8 cellular contexts compared by ENCODE assay signal in the genomic region with DNA sequence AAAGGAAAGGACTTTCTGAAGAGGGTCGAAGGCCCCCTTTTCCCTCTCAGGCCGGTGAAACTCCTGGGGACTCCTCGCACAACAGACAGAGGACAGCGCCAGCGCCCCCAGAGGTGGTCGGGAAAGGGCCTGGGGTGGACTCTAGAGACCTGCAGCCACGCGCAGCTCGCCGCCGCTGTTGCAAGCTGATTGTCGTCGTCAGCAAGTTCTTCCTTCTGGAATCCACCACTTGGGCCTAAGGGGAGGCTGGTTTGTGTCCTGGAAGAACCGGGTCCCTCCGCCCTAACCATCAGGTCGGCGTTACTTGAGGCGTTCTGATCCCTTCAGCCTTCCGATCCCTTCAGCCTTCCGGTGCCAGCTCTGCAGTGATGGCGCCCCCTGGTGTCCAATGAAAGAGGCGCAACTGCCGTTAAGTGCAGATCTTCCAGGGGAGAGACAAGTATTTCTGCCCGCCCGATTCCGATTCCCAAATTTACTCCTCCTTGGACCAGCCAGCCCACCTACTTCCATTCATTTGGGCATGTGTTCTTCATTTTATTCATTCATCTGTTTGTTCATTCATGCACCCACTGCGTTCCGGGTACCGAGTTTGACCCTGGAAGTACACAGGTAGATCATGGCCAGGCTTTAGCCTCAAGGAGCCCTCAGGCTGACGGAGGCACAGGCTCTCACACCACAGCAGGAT.
DNase-seq lines count a peak whose midpoint lies in the region; ATAC-seq lines count a peak whose summit lies in the region.

No MANE protein-coding gene starts in this region.

- peaks cover 4 to 7% (median 5%) of the 10 kb centered on the region in 11 experiments; a peak in 21 of 22 replicates for H3K9me3 ChIP-seq in BLaER1 treated with 17β-estradiol and CSF1 and Interleukin-3, amounts not matched to agents 10 nM and 100 nM (replicated peaks in 1 of 11)
- H3K9me3 ChIP-seq in HAP-1: no peaks in the 10 kb centered on the region
- H3K9me3 ChIP-seq in mesenchymal stem cell (ENCODE audit: control insufficient read depth, low read length): peaks cover 11% of the 10 kb centered on the region

- peak overlapping the region in 1 of 2 donors; percentile 63 for H3K4me3 Mint-ChIP-seq in effector memory CD8-positive, alpha-beta T cell

- no peak overlapping the region for H4K91ac ChIP-seq in mesenchymal stem cell (ENCODE audit: low read length)

- peak overlapping the region in 1 of 2 donors; percentile 55 for H3K27ac Mint-ChIP-seq in effector memory CD8-positive, alpha-beta T cell

- no peak overlapping the region for H3K18ac ChIP-seq in mesenchymal stem cell (ENCODE audit: low read depth in 1 of 2, low read length in 2 of 2)

- H3K36me3 ChIP-seq in BLaER1 treated with 17β-estradiol and CSF1 and Interleukin-3, amounts not matched to agents 10 nM and 100 nM: no peaks in the 10 kb centered on the region
- H3K36me3 ChIP-seq in HAP-1 (replicated peaks) (no peaks in the 10 kb centered on the region), mesenchymal stem cell (ENCODE audit: control insufficient read depth in 1 of 2, insufficient read depth in 2 of 2, low read depth in 1 of 2, low read length in 2 of 2) (no peaks in the 10 kb centered on the region)

- H3K4me2 ChIP-seq in BLaER1 treated with 17β-estradiol and CSF1 and Interleukin-3, amounts not matched to agents 10 nM and 100 nM: peak overlapping the region; percentile 66 to 87 (median 82)
- peak overlapping the region; percentile 85 for H3K4me2 ChIP-seq in mesenchymal stem cell (ENCODE audit: low read length, poor library complexity, severe bottlenecking)

- no peak overlapping the region for H2BK12ac ChIP-seq in mesenchymal stem cell (ENCODE audit: low read length in 2 of 2)

- H2AK5ac ChIP-seq in mesenchymal stem cell (ENCODE audit: low read length, severe bottlenecking): no peak overlapping the region

- no peak overlapping the region for H3K4ac ChIP-seq in mesenchymal stem cell (ENCODE audit: low read depth in 1 of 2, low read length in 2 of 2)

- H3K23ac ChIP-seq in mesenchymal stem cell (ENCODE audit: low read length in 2 of 2): no peak overlapping the region

- peak overlapping the region in 7 of 10 experiments; percentile 36 to 54 (median 48); a peak in 11 of 20 replicates for H3K4me3 ChIP-seq in BLaER1 treated with 17β-estradiol and CSF1 and Interleukin-3, amounts not matched to agents 10 nM and 100 nM
- peak overlapping the region; percentile 33 for H3K4me3 ChIP-seq in HAP-1
- peak overlapping the region; percentile 43 to 70 for H3K4me3 ChIP-seq in mesenchymal stem cell (ENCODE audit: insufficient read depth in 1 of 2, low read depth in 1 of 2, low read length in 2 of 2)

- ATAC-seq in effector memory CD8-positive, alpha-beta T cell (replicated peaks): peak; percentile 72
- no peak for ATAC-seq in GM21447 (IDR thresholded peaks at IDR 0.05; ENCODE audit: unreplicated experiment)

- 8% methylated on average over 29 of the region's 30 CpGs for WGBS in mesenchymal stem cell

- H4K20me1 ChIP-seq in BLaER1 treated with 17β-estradiol and CSF1 and Interleukin-3, amounts not matched to agents 10 nM and 100 nM: peaks cover 0 to 4% (median 0%) of the 10 kb centered on the region in 11 experiments; a peak in 1 of 22 replicates

- no peaks in the 10 kb centered on the region for H3K79me1 ChIP-seq in mesenchymal stem cell (replicated peaks; ENCODE audit: low read length, poor library complexity, severe bottlenecking)

- in situ Hi-C loops in HAP-1 (cut with MboI; ENCODE audit: low sequenced_read_pairs): loop anchor here (5.0 kb wide), 1 partner anchor 397 kb away; no protein-coding TSS in a partner anchor

- H3K9ac ChIP-seq in BLaER1 treated with 17β-estradiol and CSF1 and Interleukin-3, amounts not matched to agents 10 nM and 100 nM: peak overlapping the region in 6 of 11 experiments; percentile 0 to 55 (median 45); a peak in 7 of 22 replicates
- no peak overlapping the region for H3K9ac ChIP-seq in mesenchymal stem cell (ENCODE audit: low read length)

- no peak overlapping the region for H3K14ac ChIP-seq in mesenchymal stem cell (ENCODE audit: low read length in 2 of 2)

- no peak overlapping the region for H3K27ac ChIP-seq in BLaER1 treated with 17β-estradiol and CSF1 and Interleukin-3, amounts not matched to agents 10 nM and 100 nM
- no peak overlapping the region for H3K27ac ChIP-seq in mesenchymal stem cell (ENCODE audit: low read length, poor library complexity, severe bottlenecking)

- peaks cover 5 to 10% of the 10 kb centered on the region in 2 donors for H3K4me1 Mint-ChIP-seq in effector memory CD8-positive, alpha-beta T cell (ENCODE audit: low read depth in 2 of 2)

- H3K4me1 ChIP-seq in BLaER1 treated with 17β-estradiol and CSF1 and Interleukin-3, amounts not matched to agents 10 nM and 100 nM: peaks cover 5 to 30% (median 28%) of the 10 kb centered on the region in 10 experiments; a peak in 18 of 20 replicates
- H3K4me1 ChIP-seq in HAP-1 (no peaks in the 10 kb centered on the region), mesenchymal stem cell (ENCODE audit: control insufficient read depth, insufficient read depth, low read depth, low read length) (peaks cover 3% of the 10 kb centered on the region)

- H2BK5ac ChIP-seq in mesenchymal stem cell (ENCODE audit: low read depth, low read length, poor library complexity, severe bottlenecking): no peak overlapping the region

- H3K27me3 ChIP-seq in BLaER1 treated with 17β-estradiol and CSF1 and Interleukin-3, amounts not matched to agents 10 nM and 100 nM: peaks cover 0 to 8% (median 0%) of the 10 kb centered on the region in 11 experiments; a peak in 1 of 22 replicates
- H3K27me3 ChIP-seq in HAP-1 (ENCODE audit: low read depth) (no peaks in the 10 kb centered on the region), mesenchymal stem cell (ENCODE audit: control insufficient read depth in 1 of 2, insufficient read depth in 1 of 2, low read length in 2 of 2) (peaks cover 27 to 58% of the 10 kb centered on the region in 2 experiments)

- DNase-seq in HAP-1 (ENCODE audit: low spot score in 2 of 2) (peak; percentile 52 to 85), NCI-H69 (lab: John Stamatoyannopoulos, UW) (peak; percentile 61), mesenchymal stem cell (peak; percentile 70)
- peak; percentile 44 to 48 for DNase-seq in activated CD8-positive, alpha-beta memory T cell treated with anti-CD3 and anti-CD28 coated beads for 4 hours (ENCODE audit: low read depth in 2 of 2)
- DNase-seq in effector memory CD8-positive, alpha-beta T cell: peak; percentile 61 to 73 (median 64)
- peak; percentile 43 for DNase-seq in stimulated activated CD8-positive, alpha-beta memory T cell treated with anti-CD3 and anti-CD28 coated beads, Interleukin-12 subunit alpha, Interleukin-12 subunit beta, amount 100 ng/mL, for 4 hours (ENCODE audit: low read depth)

- H3K36me3 Mint-ChIP-seq in effector memory CD8-positive, alpha-beta T cell (ENCODE audit: insufficient read depth): no peaks in the 10 kb centered on the region

- H2BK120ac ChIP-seq in mesenchymal stem cell (ENCODE audit: low read depth, low read length): no peak overlapping the region

- peak overlapping the region; percentile 75 for H2AFZ ChIP-seq in mesenchymal stem cell (ENCODE audit: low read depth, low read length)

- H3K9me3 Mint-ChIP-seq in effector memory CD8-positive, alpha-beta T cell: peaks cover 0 to 2% of the 10 kb centered on the region in 2 donors

- H2BK15ac ChIP-seq in mesenchymal stem cell (ENCODE audit: low read depth, poor library complexity, severe bottlenecking): no peak overlapping the region

- peak overlapping the region; percentile 30 for H4K8ac ChIP-seq in mesenchymal stem cell (ENCODE audit: low read length)

- H3K27me3 Mint-ChIP-seq in effector memory CD8-positive, alpha-beta T cell: peaks cover 75 to 84% of the 10 kb centered on the region in 2 donors
